Comparison of ENCODE assay signal across 1 cellular context in genomic region chr5:38660194-38660668, GRCh38.
A peak's percentile ranks its signal among the peaks of the same experiment; 100 is the strongest.
TF ChIP-seq lines count a peak whose summit lies in the region.

No MANE protein-coding gene starts in this region.

TF ChIP-seq in HEK293, 187 proteins besides CTCF, POLR2A, EP300 and RAD21 (continued from another document and continues in another):
- TF ChIP-seq ZNF518A (tag by site-specific recombination; conservative IDR thresholded peaks at IDR 0.05; ENCODE audit: low read depth) (no peak; the same call in 1 of the 2 replicates), ZNF132 (tag by site-specific recombination; IDR thresholded peaks at IDR 0.05; ENCODE audit: borderline replicate concordance) (no peak), ZNF10 (tag by site-specific recombination; IDR thresholded peaks at IDR 0.05) (peak; percentile 31; the same call in 1 of the 2 replicates), ZBTB44 (tag by site-specific recombination; IDR thresholded peaks at IDR 0.05) (no peak), ZNF529 (tag by site-specific recombination; IDR thresholded peaks at IDR 0.05; ENCODE audit: insufficient replicate concordance) (no peak), ZNF19 (tag by site-specific recombination; IDR thresholded peaks at IDR 0.05; ENCODE audit: low read depth) (no peak), ZNF423 (tag by site-specific recombination; IDR thresholded peaks at IDR 0.05) (no peak), ZNF394 (tag by site-specific recombination; IDR thresholded peaks at IDR 0.05; ENCODE audit: borderline replicate concordance) (no peak; the same call in 1 of the 2 replicates), ZNF366 (tag by site-specific recombination; conservative IDR thresholded peaks at IDR 0.05) (peak; percentile 91), KLF10 (tag by site-specific recombination; IDR thresholded peaks at IDR 0.05) (0 out of 2 replicates have a peak, but pooled peaks have one; percentile 27), ZNF664 (tag by site-specific recombination; IDR thresholded peaks at IDR 0.05) (no peak), SALL2 (tag by site-specific recombination; IDR thresholded peaks at IDR 0.05; ENCODE audit: borderline replicate concordance) (no peak), ZNF350 (tag by site-specific recombination; IDR thresholded peaks at IDR 0.05) (peak; percentile 87), ZNF202 (tag by site-specific recombination; IDR thresholded peaks at IDR 0.05; ENCODE audit: borderline replicate concordance) (no peak), ZNF561 (tag by site-specific recombination; IDR thresholded peaks at IDR 0.05; ENCODE audit: borderline replicate concordance) (peak; percentile 81; the same call in 1 of the 2 replicates), ZNF169 (tag by site-specific recombination; IDR thresholded peaks at IDR 0.05) (no peak), ZNF391 (tag by site-specific recombination; IDR thresholded peaks at IDR 0.05; ENCODE audit: borderline replicate concordance, low read depth) (no peak), ZNF777 (tag by site-specific recombination; IDR thresholded peaks at IDR 0.05; ENCODE audit: borderline replicate concordance) (no peak), SCRT2 (tag by site-specific recombination; IDR thresholded peaks at IDR 0.05) (peak; percentile 55; the same call in 1 of the 2 replicates), ZNF560 (tag by site-specific recombination; IDR thresholded peaks at IDR 0.05; ENCODE audit: borderline replicate concordance) (no peak), ZNF629 (tag by site-specific recombination; IDR thresholded peaks at IDR 0.05) (no peak), ZBTB10 (tag by site-specific recombination; IDR thresholded peaks at IDR 0.05) (no peak), PRDM1 (tag by site-specific recombination; IDR thresholded peaks at IDR 0.05) (0 out of 2 replicates have a peak, but pooled peaks have one; percentile 47), HOXC10 (CRISPR knock-in tag; IDR thresholded peaks at IDR 0.05) (no peak), ZFP3 (tag by site-specific recombination; IDR thresholded peaks at IDR 0.05; ENCODE audit: low read depth) (no peak), ZNF266 (tag by site-specific recombination; IDR thresholded peaks at IDR 0.05; ENCODE audit: low read depth) (no peak), ZNF341 (tag by site-specific recombination; IDR thresholded peaks at IDR 0.05; ENCODE audit: low read depth) (no peak), YY1 (tag by site-specific recombination; IDR thresholded peaks at IDR 0.05) (peak; percentile 53; the same call in 1 of the 2 replicates), ZNF596 (tag by site-specific recombination; IDR thresholded peaks at IDR 0.05) (peak; percentile 91), ZBTB8A (tag by site-specific recombination; IDR thresholded peaks at IDR 0.05) (no peak), KLF9 (tag by site-specific recombination; IDR thresholded peaks at IDR 0.05; ENCODE audit: low read depth) (no peak), ZNF747 (tag by site-specific recombination; IDR thresholded peaks at IDR 0.05) (no peak), SP3 (tag by site-specific recombination; IDR thresholded peaks at IDR 0.05) (peak; percentile 40), ZSCAN16 (tag by site-specific recombination; IDR thresholded peaks at IDR 0.05) (no peak), ZBTB20 (tag by site-specific recombination; IDR thresholded peaks at IDR 0.05) (no peak), ZNF692 (tag by site-specific recombination; IDR thresholded peaks at IDR 0.05) (peak; percentile 67), ZBTB17 (tag by site-specific recombination; IDR thresholded peaks at IDR 0.05) (peak; percentile 76), PATZ1 (tag by site-specific recombination; IDR thresholded peaks at IDR 0.05) (0 out of 2 replicates have a peak, but pooled peaks have one; percentile 31), ZSCAN18 (tag by site-specific recombination; IDR thresholded peaks at IDR 0.05) (no peak), ZNF175 (tag by site-specific recombination; IDR thresholded peaks at IDR 0.05) (no peak), ZBTB11 (tag by site-specific recombination; conservative IDR thresholded peaks at IDR 0.05; ENCODE audit: low read depth) (peak; percentile 50; the same call in 1 of the 2 replicates), ZNF335 (tag by site-specific recombination; conservative IDR thresholded peaks at IDR 0.05) (peak; percentile 51), ZNF239 (tag by site-specific recombination; IDR thresholded peaks at IDR 0.05) (no peak), KLF8 (tag by site-specific recombination; IDR thresholded peaks at IDR 0.05) (peak; percentile 59)
